ENCODE assay signal across 14 cellular contexts in the genomic region with DNA sequence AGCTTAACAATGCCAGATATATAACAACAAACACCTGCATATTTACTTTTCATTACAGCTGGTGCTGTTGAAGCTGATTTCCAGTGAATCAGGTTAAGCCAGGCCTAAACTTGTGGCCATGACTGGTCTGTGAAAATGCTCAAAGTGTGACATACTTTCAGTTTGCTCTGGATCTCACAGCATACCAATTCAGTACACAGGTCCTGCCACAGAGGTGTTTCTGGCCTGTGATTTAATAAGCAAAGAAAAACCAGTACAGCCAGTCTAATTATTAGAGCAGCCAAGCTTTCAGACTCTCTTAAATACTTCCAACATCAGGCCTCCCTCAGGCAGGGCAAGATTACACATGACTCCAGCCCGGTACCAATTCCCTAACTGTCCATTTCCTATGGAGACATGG. TPM values are rescaled to one million over a fixed set of nuclear protein-coding genes. Genes with fewer than 3 reads are reported as not detected.
DNase-seq lines count a peak whose midpoint lies in the region; ATAC-seq and FAIRE-seq lines count a peak whose summit lies in the region.
"Had no signal": no experiment of that assay in that cellular context is flagged by ENCODE, and none has a peak within 500 bp of the region (broad histone marks: within the 10 kb centered on the region; RNA-seq: fewer than 3 reads in every experiment).

No MANE protein-coding gene starts in this region.

- H2BK15ac ChIP-seq in mesenchymal stem cell (ENCODE audit: low read depth, poor library complexity, severe bottlenecking) = no peak overlapping the region

- H3K27ac ChIP-seq in epithelial cell of prostate (peak overlapping the region; percentile 53), mesenchymal stem cell (ENCODE audit: low read length, poor library complexity, severe bottlenecking) (no peak overlapping the region)

- no peak overlapping the region for H2BK5ac ChIP-seq in mesenchymal stem cell (ENCODE audit: low read depth, low read length, poor library complexity, severe bottlenecking)

- H3K4me1 Mint-ChIP-seq in stimulated activated effector memory CD8-positive, alpha-beta T cell treated with anti-CD3 and anti-CD28 coated beads, Interleukin-12 subunit alpha, Interleukin-12 subunit beta, amount 100 ng/mL, for 72 hours = peaks cover 38% of the 10 kb centered on the region

- no peak overlapping the region for H3K4me3 Mint-ChIP-seq in stimulated activated effector memory CD8-positive, alpha-beta T cell treated with anti-CD3 and anti-CD28 coated beads, Interleukin-12 subunit alpha, Interleukin-12 subunit beta, amount 100 ng/mL, for 72 hours
- H3K4me3 Mint-ChIP-seq: activated CD4-positive, alpha-beta T cell treated with anti-CD3 and anti-CD28 coated beads for 36 hours had no signal

- no CpG with 5 or more reads among the region's 1 CpG for WGBS in mesenchymal stem cell

- H4K91ac ChIP-seq in mesenchymal stem cell (ENCODE audit: low read length) = no peak overlapping the region

- no peaks in the 10 kb centered on the region for H3K79me1 ChIP-seq in mesenchymal stem cell (replicated peaks; ENCODE audit: low read length, poor library complexity, severe bottlenecking)

- H3K27ac Mint-ChIP-seq in stimulated activated effector memory CD8-positive, alpha-beta T cell treated with anti-CD3 and anti-CD28 coated beads, Interleukin-12 subunit alpha, Interleukin-12 subunit beta, amount 100 ng/mL, for 72 hours = peak overlapping the region; percentile 18
- H3K27ac Mint-ChIP-seq: activated CD4-positive, alpha-beta T cell treated with anti-CD3 and anti-CD28 coated beads for 36 hours; activated T-helper 2 cell treated with anti-CD3 and anti-CD28 coated beads, Interferon-gamma antibody, Interleukin-2, Interleukin-4, amounts not matched to agents 10 μg/mL and 5 μg/mL and 100 μg/mL, durations not matched to agents 14 hours and 24 hours and 36 hours had no signal

- no peak overlapping the region for H2BK12ac ChIP-seq in mesenchymal stem cell (ENCODE audit: low read length in 2 of 2)

- H4K8ac ChIP-seq in mesenchymal stem cell (ENCODE audit: low read length) = no peak overlapping the region

- no peak overlapping the region for H3K23ac ChIP-seq in mesenchymal stem cell (ENCODE audit: low read length in 2 of 2)

- no peak overlapping the region for H3K4me2 ChIP-seq in mesenchymal stem cell (ENCODE audit: low read length, poor library complexity, severe bottlenecking)

- no peak for FAIRE-seq in frontal cortex (lab: Jason Lieb, UNC)

- no peak overlapping the region for H3K4me3 ChIP-seq in mesenchymal stem cell (ENCODE audit: insufficient read depth in 1 of 2, low read depth in 1 of 2, low read length in 2 of 2)

- H3K9me3 Mint-ChIP-seq in stimulated activated effector memory CD8-positive, alpha-beta T cell treated with anti-CD3 and anti-CD28 coated beads, Interleukin-12 subunit alpha, Interleukin-12 subunit beta, amount 100 ng/mL, for 72 hours = no peaks in the 10 kb centered on the region
- H3K9me3 Mint-ChIP-seq: activated T-helper 2 cell treated with anti-CD3 and anti-CD28 coated beads, Interferon-gamma antibody, Interleukin-2, Interleukin-4, amounts not matched to agents 10 μg/mL and 5 μg/mL and 100 μg/mL, durations not matched to agents 14 hours and 24 hours and 36 hours had no signal

- ATAC-seq in GM18520 (IDR thresholded peaks at IDR 0.05; ENCODE audit: unreplicated experiment) (peak; percentile 35), HG02981 (IDR thresholded peaks at IDR 0.05; ENCODE audit: unreplicated experiment) (peak; percentile 37)
- ATAC-seq in stimulated activated effector memory CD8-positive, alpha-beta T cell treated with anti-CD3 and anti-CD28 coated beads, Interleukin-12 subunit alpha, Interleukin-12 subunit beta, amount 100 ng/mL, for 72 hours = peak; percentile 75
- ATAC-seq: activated CD4-positive, alpha-beta T cell treated with anti-CD3 and anti-CD28 coated beads for 36 hours had no signal

- no peak overlapping the region for H2AK5ac ChIP-seq in mesenchymal stem cell (ENCODE audit: low read length, severe bottlenecking)

- no peak overlapping the region for H3K18ac ChIP-seq in mesenchymal stem cell (ENCODE audit: low read depth in 1 of 2, low read length in 2 of 2)

- no peaks in the 10 kb centered on the region for H3K9me3 ChIP-seq in mesenchymal stem cell (ENCODE audit: control insufficient read depth, low read length)

- H3K27me3 ChIP-seq in mesenchymal stem cell (ENCODE audit: control insufficient read depth in 1 of 2, insufficient read depth in 1 of 2, low read length in 2 of 2) = no peaks in the 10 kb centered on the region

- peak; percentile 77 for DNase-seq in epithelial cell of prostate (ENCODE audit: low read depth, low spot score)
- no peak for DNase-seq in stimulated activated effector memory CD8-positive, alpha-beta T cell treated with anti-CD3 and anti-CD28 coated beads, Interleukin-12 subunit alpha, Interleukin-12 subunit beta, amount 100 ng/mL, for 72 hours (ENCODE audit: low spot score in 2 of 2)
- no peak for DNase-seq in mesenchymal stem cell
- DNase-seq in nucleus accumbens (lab: John Stamatoyannopoulos, UW) = no peak
- no peak for DNase-seq in frontal cortex (ENCODE audit: low spot score in 2 of 2)
- DNase-seq in activated naive CD4-positive, alpha-beta T cell (lab: John Stamatoyannopoulos, UW) = no peak
- DNase-seq: activated CD4-positive, alpha-beta T cell treated with anti-CD3 and anti-CD28 coated beads for 36 hours; COR-L47; hypothalamus; NCI-H1417 treated with DMSO at 0.1 percent for 48 hours; stimulated activated CD4-positive, alpha-beta T cell treated with anti-CD3 and anti-CD28 coated beads, Interleukin-4, amount 100 ng/mL, for 24 hours had no signal

- H2AFZ ChIP-seq in mesenchymal stem cell (ENCODE audit: low read depth, low read length) = no peak overlapping the region

- no peak overlapping the region for H3K4ac ChIP-seq in mesenchymal stem cell (ENCODE audit: low read depth in 1 of 2, low read length in 2 of 2)

- no peak overlapping the region for H3K9ac ChIP-seq in mesenchymal stem cell (ENCODE audit: low read length)

- peaks cover 1% of the 10 kb centered on the region for H3K4me1 ChIP-seq in mesenchymal stem cell (ENCODE audit: control insufficient read depth, insufficient read depth, low read depth, low read length)

- no peak overlapping the region for H2BK120ac ChIP-seq in mesenchymal stem cell (ENCODE audit: low read depth, low read length)

- no peaks in the 10 kb centered on the region for H3K36me3 ChIP-seq in mesenchymal stem cell (ENCODE audit: control insufficient read depth in 1 of 2, insufficient read depth in 2 of 2, low read depth in 1 of 2, low read length in 2 of 2)

- H3K14ac ChIP-seq in mesenchymal stem cell (ENCODE audit: low read length in 2 of 2) = no peak overlapping the region

- no peaks in the 10 kb centered on the region for H3K36me3 Mint-ChIP-seq in stimulated activated effector memory CD8-positive, alpha-beta T cell treated with anti-CD3 and anti-CD28 coated beads, Interleukin-12 subunit alpha, Interleukin-12 subunit beta, amount 100 ng/mL, for 72 hours

RNA-seq across cellular contexts. Expression of gene TMCC3, which starts 27.4 kb away (rescaled TPM):
- 0.11 TPM for polyA plus RNA-seq in mesenchymal stem cell (2013, experiment 1 of 2)
- polyA plus RNA-seq in mesenchymal stem cell (2013, experiment 2 of 2) = 0.10 TPM
- 9.0 TPM for total RNA-seq in frontal cortex
